10 cellular contexts compared by ENCODE assay signal in genomic region chr5:62322484-62322883, GRCh38.
"Had no signal": no experiment of that assay in that cellular context is flagged by ENCODE, and none has a peak within 500 bp of the region (broad histone marks: within the 10 kb centered on the region; RNA-seq: fewer than 3 reads in every experiment).

No MANE protein-coding gene starts in this region.

- H3K9me3 ChIP-seq: HAP-1 had no signal

- DNase-seq: GM23248, GOT3, H7, H9, HCEC 1CT, HFFc6 had no signal

- H3K9me3 Mint-ChIP-seq: GM23338, H9, HFFc6 had no signal

- ATAC-seq: GM23338, HCT116 had no signal

- H2AFZ ChIP-seq: GM23248, GM23338 had no signal

- H3K9ac ChIP-seq: GM23248 had no signal

- H3K4me3 ChIP-seq: GM23248, GM23338, HAP-1 had no signal

- H3K27ac Mint-ChIP-seq: GM23338, HFFc6 had no signal

- H3K27ac ChIP-seq: GM23248 had no signal

- H3K36me3 ChIP-seq: HAP-1 had no signal

- H3K4me2 ChIP-seq: GM23338 had no signal

- H3K4me3 Mint-ChIP-seq: GM23338, H9, HFFc6 had no signal

- FAIRE-seq: H1 had no signal
